Comparison of ENCODE assay signal across 28 cellular contexts in genomic region chr1:9816199-9816598, GRCh38. TPM values are rescaled to one million over a fixed set of nuclear protein-coding genes. Genes with fewer than 3 reads are reported as not detected.
DNase-seq lines count a peak whose midpoint lies in the region; ATAC-seq, FAIRE-seq and TF ChIP-seq lines count a peak whose summit lies in the region.
"Had no signal": no experiment of that assay in that cellular context is flagged by ENCODE, and none has a peak within 500 bp of the region (broad histone marks: within the 10 kb centered on the region; RNA-seq: fewer than 3 reads in every experiment).

No MANE protein-coding gene starts in this region.

- no peak overlapping the region for H3K27ac Mint-ChIP-seq in immature natural killer cell
- H3K27ac Mint-ChIP-seq: activated CD4-positive, alpha-beta T cell treated with anti-CD3 and anti-CD28 coated beads, Interleukin-2, amount 10 ng/mL, durations not matched to agents 24 days and 14 days; activated naive CD4-positive, alpha-beta T cell treated with anti-CD3 and anti-CD28 coated beads, Interleukin-2, amount 50 U/mL, for 72 hours; CD8-positive, alpha-beta memory T cell; effector memory CD8-positive, alpha-beta T cell had no signal

- peaks cover 0 to 2% (median 1%) of the 10 kb centered on the region in 3 donors for H3K27me3 Mint-ChIP-seq in immature natural killer cell (ENCODE audit: low read depth in 3 of 3)
- H3K27me3 Mint-ChIP-seq: activated CD4-positive, alpha-beta T cell treated with anti-CD3 and anti-CD28 coated beads, Interleukin-2, amount 10 ng/mL, durations not matched to agents 24 days and 14 days; CD8-positive, alpha-beta memory T cell; effector memory CD8-positive, alpha-beta T cell had no signal

- no peak for TF ChIP-seq RAD21 in H1 (IDR thresholded peaks at IDR 0.05 in 1 of 2, conservative IDR thresholded peaks at IDR 0.05 in 1 of 2; ENCODE audit: low read depth in 2 of 2, low read length in 2 of 2)

- WGBS in H1 (ENCODE audit: extremely low coverage in 1 of 2, insufficient coverage in 1 of 2, insufficient read length in 1 of 2, insufficient replicate concordance in 2 of 2, low coverage in 1 of 2, low lambda C conversion rate in 2 of 2, missing lambda C conversion rate in 1 of 2), 2 experiments = 86% methylated on average over 1 of the region's 1 CpG; no CpG with 5 or more reads in 1 of the 2 experiments

- H3K4me2 ChIP-seq in OCI-LY1 (ENCODE audit: low read length) = peak overlapping the region; percentile 33; the same call in 1 of the 2 replicates
- H3K4me2 ChIP-seq in H1 (ENCODE audit: insufficient read depth in 1 of 2, low read depth in 2 of 2, low read length in 2 of 2) = no peak overlapping the region

- no peaks in the 10 kb centered on the region for H3K9me3 Mint-ChIP-seq in immature natural killer cell
- H3K9me3 Mint-ChIP-seq: activated CD4-positive, alpha-beta T cell treated with anti-CD3 and anti-CD28 coated beads, Interleukin-2, amount 10 ng/mL, durations not matched to agents 24 days and 14 days; activated naive CD4-positive, alpha-beta T cell treated with anti-CD3 and anti-CD28 coated beads, Interleukin-2, amount 50 U/mL, for 72 hours; CD8-positive, alpha-beta memory T cell; effector memory CD8-positive, alpha-beta T cell had no signal

- no peak overlapping the region for H3K4me3 Mint-ChIP-seq in immature natural killer cell
- H3K4me3 Mint-ChIP-seq: activated CD4-positive, alpha-beta T cell treated with anti-CD3 and anti-CD28 coated beads, Interleukin-2, amount 10 ng/mL, durations not matched to agents 24 days and 14 days; effector memory CD8-positive, alpha-beta T cell; nephron progenitor cell had no signal

- ATAC-seq in mucosa of descending colon (peak; percentile 56), GM21529 (IDR thresholded peaks at IDR 0.05; ENCODE audit: unreplicated experiment) (no peak), GM18858 (IDR thresholded peaks at IDR 0.05; ENCODE audit: unreplicated experiment) (no peak)
- ATAC-seq: activated naive CD4-positive, alpha-beta T cell treated with anti-CD3 and anti-CD28 coated beads, Interleukin-2, amount 50 U/mL, for 72 hours; effector memory CD8-positive, alpha-beta T cell; left cardiac atrium had no signal

- H3K18ac ChIP-seq in H1 (ENCODE audit: extremely low read depth, low read length) = no peak overlapping the region

- no peak overlapping the region for H4K91ac ChIP-seq in H1 (replicated peaks; ENCODE audit: insufficient read length, low read length)

- H3K56ac ChIP-seq in H1 (replicated peaks; ENCODE audit: insufficient read length, low read depth, low read length) = peak overlapping the region; percentile 62

- no peak overlapping the region for H3K23ac ChIP-seq in H1 (ENCODE audit: insufficient read length)

- peaks cover 100% of the 10 kb centered on the region for H3K4me1 ChIP-seq in OCI-LY1 (ENCODE audit: insufficient read depth, low read length, severe bottlenecking)
- peaks cover 0 to 7% (median 2%) of the 10 kb centered on the region in 4 experiments; a peak in 2 of 7 replicates for H3K4me1 ChIP-seq in H1 (replicated peaks in 1 of 4; ENCODE audit: control insufficient read depth in 3 of 4, insufficient read depth in 4 of 4, low read length in 3 of 4)
- peaks cover 32% of the 10 kb centered on the region for H3K4me1 ChIP-seq in mucosa of descending colon (ENCODE audit: low read depth)
- H3K4me1 ChIP-seq: ascending aorta had no signal

- H3K27ac ChIP-seq in OCI-LY1 (ENCODE audit: low read depth, low read length, poor library complexity, severe bottlenecking) = peak overlapping the region; percentile 22
- H3K27ac ChIP-seq in H1 (ENCODE audit: low read depth, low read length) = no peak overlapping the region
- H3K27ac ChIP-seq: ascending aorta, coronary artery, ovary, spleen had no signal

- H3K79me2 ChIP-seq in OCI-LY1 (ENCODE audit: insufficient read depth, low read length) (peaks cover 98% of the 10 kb centered on the region), H1 (ENCODE audit: control insufficient read depth in 1 of 2, insufficient read depth in 2 of 2, low read length in 2 of 2) (peaks cover 23 to 94% of the 10 kb centered on the region in 2 experiments)

- H4K20me1 ChIP-seq in OCI-LY1 (ENCODE audit: insufficient read depth, low read length) = no peaks in the 10 kb centered on the region
- H4K20me1 ChIP-seq in H1 (replicated peaks in 1 of 2; ENCODE audit: control insufficient read depth in 1 of 2, insufficient read depth in 2 of 2, low read length in 2 of 2) = peaks cover 2 to 3% of the 10 kb centered on the region in 2 experiments

- H3K4me3 ChIP-seq in OCI-LY1 (ENCODE audit: low read depth, low read length, poor library complexity, severe bottlenecking) = no peak overlapping the region
- no peak overlapping the region for H3K4me3 ChIP-seq in H1 (ENCODE audit: extremely low read depth in 1 of 4, insufficient read depth in 2 of 4, low read depth in 3 of 4, low read length in 4 of 4)
- H3K4me3 ChIP-seq in mucosa of descending colon = no peak overlapping the region
- H3K4me3 ChIP-seq: ascending aorta, coronary artery, ovary, spleen, stomach had no signal

- peak; percentile 59 for DNase-seq in AG09319 (ENCODE audit: extremely low read depth, low read depth)
- no peak for DNase-seq in H1 (ENCODE audit: low read depth in 1 of 2, low spot score in 2 of 2)
- DNase-seq in mucosa of descending colon = no peak
- DNase-seq in immature natural killer cell = no peak
- no peak for DNase-seq in DMS53 (lab: John Stamatoyannopoulos, UW)
- DNase-seq: activated CD4-positive, alpha-beta T cell treated with anti-CD3 and anti-CD28 coated beads, Interleukin-2, amount 10 ng/mL, durations not matched to agents 24 days and 14 days; activated CD8-positive, alpha-beta memory T cell treated with anti-CD3 and anti-CD28 coated beads for 24 hours; activated T-cell treated with anti-CD3 and anti-CD28 coated beads for 4 hours; CD8-positive, alpha-beta memory T cell; effector memory CD8-positive, alpha-beta T cell; hypothalamus; left cardiac atrium; NCI-H2107; NCI-H748 treated with DMSO at 0.1 percent for 48 hours; nephron progenitor cell; ovary; retina; stimulated activated CD8-positive, alpha-beta memory T cell treated with anti-CD3 and anti-CD28 coated beads, Interleukin-4, amount 100 ng/mL, for 48 hours; stomach; T-helper 9 cell; WERI-Rb-1 had no signal

- H2BK15ac ChIP-seq in H1 (ENCODE audit: low read length) = no peak overlapping the region

- no peak overlapping the region for H2BK120ac ChIP-seq in H1 (replicated peaks; ENCODE audit: low read depth, low read length)

- H3K4me1 Mint-ChIP-seq in immature natural killer cell = peaks cover 6 to 24% of the 10 kb centered on the region in 2 donors

- H3K36me3 Mint-ChIP-seq in immature natural killer cell = peaks cover 0 to 3% (median 3%) of the 10 kb centered on the region in 3 donors
- H3K36me3 Mint-ChIP-seq: activated naive CD4-positive, alpha-beta T cell treated with anti-CD3 and anti-CD28 coated beads, Interleukin-2, amount 50 U/mL, for 72 hours had no signal

- no peak overlapping the region for H2BK12ac ChIP-seq in H1 (ENCODE audit: low read depth, low read length)

- H3K9me3 ChIP-seq in OCI-LY1 (ENCODE audit: low read length) (no peaks in the 10 kb centered on the region), H1 (ENCODE audit: insufficient read depth in 2 of 2, low read depth in 1 of 2, low read length in 1 of 2) (no peaks in the 10 kb centered on the region), mucosa of descending colon (no peaks in the 10 kb centered on the region)
- H3K9me3 ChIP-seq: ascending aorta, ovary, spleen, stomach had no signal

- no peak overlapping the region for H3K14ac ChIP-seq in H1 (ENCODE audit: insufficient read length)

- FAIRE-seq in H1 (lab: Jason Lieb, UNC) = no peak

- peaks cover 25% of the 10 kb centered on the region; the same call in 1 of the 2 replicates for H3K36me3 ChIP-seq in OCI-LY1 (ENCODE audit: insufficient read depth, low read length)
- no peaks in the 10 kb centered on the region for H3K36me3 ChIP-seq in H1 (ENCODE audit: control insufficient read depth in 2 of 4, insufficient read depth in 4 of 4, low read length in 3 of 4)
- H3K36me3 ChIP-seq in mucosa of descending colon (ENCODE audit: low read depth) = no peaks in the 10 kb centered on the region
- H3K36me3 ChIP-seq: ascending aorta, ovary, spleen, stomach had no signal

- CTCF ChIA-PET in H1 (lab: Charles Lee; ENCODE audit: partially characterized antibody) = interaction anchor here (1.5 to 7.1 kb wide), 5 partner anchors 11 to 94 kb away, joined by 3 to 45 read pairs (median 10); no protein-coding TSS in a partner anchor

- peaks cover 2% of the 10 kb centered on the region; the same call in 1 of the 2 replicates for H3K23me2 ChIP-seq in H1 (ENCODE audit: low read depth, low read length)

- H3K4ac ChIP-seq in H1 (replicated peaks; ENCODE audit: insufficient read length, low read depth, low read length) = no peak overlapping the region

- no peaks in the 10 kb centered on the region; the same call in none of the 2 replicates for H3K79me1 ChIP-seq in H1 (ENCODE audit: low read depth, low read length)

- H3K9ac ChIP-seq in OCI-LY1 (ENCODE audit: low read length) = no peak overlapping the region
- no peak overlapping the region for H3K9ac ChIP-seq in H1 (replicated peaks in 1 of 4; ENCODE audit: extremely low read depth in 1 of 4, low read depth in 3 of 4, low read length in 3 of 4)

- no peaks in the 10 kb centered on the region for H3K27me3 ChIP-seq in OCI-LY1 (ENCODE audit: insufficient read depth, low read length)
- no peaks in the 10 kb centered on the region for H3K27me3 ChIP-seq in H1 (replicated peaks in 1 of 4; ENCODE audit: control insufficient read depth in 3 of 4, extremely low read depth in 1 of 4, insufficient read depth in 3 of 4, low read length in 3 of 4)
- H3K27me3 ChIP-seq: ascending aorta, ovary, stomach had no signal

- no peaks in the 10 kb centered on the region for H3K9me2 ChIP-seq in OCI-LY1 (ENCODE audit: low read depth, low read length)

- H2AK5ac ChIP-seq in H1 (ENCODE audit: low read depth, low read length) = no peak overlapping the region; the same call in 1 of the 2 replicates

- no peak overlapping the region for H4K5ac ChIP-seq in H1 (ENCODE audit: insufficient read length, low read depth, low read length)

- H4K8ac ChIP-seq in H1 (ENCODE audit: extremely low read depth, insufficient read depth, low read length) = no peak overlapping the region

- intact Hi-C loops in mucosa of descending colon (cut with DNase I, micrococcal nuclease) = no loop called here

- no peak overlapping the region for H2BK5ac ChIP-seq in H1 (ENCODE audit: low read depth, low read length)

- H2BK20ac ChIP-seq in H1 (ENCODE audit: low read length) = no peak overlapping the region

- TF ChIP-seq CTCF in AG09319 (IDR thresholded peaks at IDR 0.05; ENCODE audit: low read depth, low read length) = no peak
- TF ChIP-seq CTCF in OCI-LY1 (IDR thresholded peaks at IDR 0.05; ENCODE audit: low read length) = no peak
- no peak for TF ChIP-seq CTCF in H1 (IDR thresholded peaks at IDR 0.05; ENCODE audit: control extremely low read depth in 1 of 3, insufficient read depth in 1 of 3, low read depth in 1 of 3, low read length in 3 of 3)
- no peak for TF ChIP-seq CTCF in mucosa of descending colon (IDR thresholded peaks at IDR 0.05)

- no peak overlapping the region for H2AFZ ChIP-seq in OCI-LY1 (ENCODE audit: low read length)
- no peak overlapping the region for H2AFZ ChIP-seq in H1 (ENCODE audit: low read length)

- TF ChIP-seq EP300 in H1 (IDR thresholded peaks at IDR 0.05; ENCODE audit: borderline replicate concordance in 1 of 2, low read depth in 2 of 2, low read length in 2 of 2) = no peak

- POLR2A ChIA-PET in H1 (lab: Charles Lee; ENCODE audit: partially characterized antibody) = interaction anchor here (0.7 to 1.5 kb wide), 2 partner anchors 15 to 32 kb away, joined by 3 read pairs; no protein-coding TSS in a partner anchor

- no peak for TF ChIP-seq POLR2A in H1 (IDR thresholded peaks at IDR 0.05; ENCODE audit: control extremely low read depth in 1 of 2, low read depth in 2 of 2, low read length in 2 of 2)

- H3F3A ChIP-seq in OCI-LY1 (ENCODE audit: insufficient read depth, low read length) = 0 out of 2 replicates have a peak, but pooled peaks cover 3% of the 10 kb centered on the region

RNA-seq across cellular contexts. Expression of gene CLSTN1, which starts 7.6 kb away (rescaled TPM):
- 97.4 and 99.0 TPM in 2 replicates for total RNA-seq in H1 (2021; fragmentation: NEBNext Ultra II Directional; extraction: Animal tissue kit (Norgen Biotek cat#: 25700))
- polyA plus RNA-seq in H1 (2011; rRNA removed) (34.2 and 55.4 TPM in 2 replicates), immature natural killer cell (10 to 100 TPM in 2 of 3 donors, 1 to 10 TPM in 1; 7.4 to 35.7 (median 11.0) TPM)
- polyA plus RNA-seq in H1 (2011; cell fraction: cytosol; rRNA removed) = 38.7 TPM
- 87.5 TPM for polyA plus RNA-seq in H1 (2011; cell fraction: nucleus; rRNA removed)
- 78.7 to 109 TPM (median 97.3 TPM) in 4 replicates for polyA plus RNA-seq in H1 (2012, experiment 1 of 2)
- polyA plus RNA-seq in H1 (2012, experiment 2 of 2) = 84.4 TPM
- 126 TPM for polyA plus RNA-seq in H1 (2013, experiment 1 of 2)
- 110 TPM for polyA plus RNA-seq in H1 (2013, experiment 2 of 2)
- 42.8 and 45.5 TPM in 2 replicates for polyA minus RNA-seq in H1 (2011; rRNA and poly(A)+ RNA removed)
- polyA minus RNA-seq in H1 (2011; cell fraction: cytosol; rRNA and poly(A)+ RNA removed) = 54.3 TPM
- polyA minus RNA-seq in H1 (2011; cell fraction: nucleus; rRNA and poly(A)+ RNA removed) = 31.1 TPM
- 100 to 1,000 TPM; 166 to 275 (median 224) TPM for total RNA-seq in mucosa of descending colon
